ENCODE assay signal across 11 cellular contexts in genomic region chr3:194206375-194206774, GRCh38.
A peak's percentile ranks its signal among the peaks of the same experiment; 100 is the strongest.
DNase-seq lines count a peak whose midpoint lies in the region; ATAC-seq and TF ChIP-seq lines count a peak whose summit lies in the region.
"Had no signal": no experiment of that assay in that cellular context is flagged by ENCODE, and none has a peak within 500 bp of the region (broad histone marks: within the 10 kb centered on the region; RNA-seq: fewer than 3 reads in every experiment).

No MANE protein-coding gene starts in this region.

- no peak overlapping the region for H3K4me3 ChIP-seq in prostate gland

- H3K4me1 ChIP-seq in prostate gland (replicated peaks), result no peaks in the 10 kb centered on the region

- no peak for TF ChIP-seq CTCF in prostate gland (IDR thresholded peaks at IDR 0.05)

- no peak overlapping the region for H3K27ac ChIP-seq in prostate gland

- ATAC-seq in Right ventricle myocardium superior (ENCODE audit: poor library complexity), result peak; percentile 66
- ATAC-seq: activated naive CD8-positive, alpha-beta T cell treated with anti-CD3 and anti-CD28 coated beads, Interleukin-2, amount 50 U/mL, for 24 hours; Panc1 had no signal

- H3K27me3 ChIP-seq in prostate gland (replicated peaks; ENCODE audit: insufficient read depth), result no peaks in the 10 kb centered on the region

- WGBS in prostate gland, result 12% methylated on average over 10 of the region's 10 CpGs

- no peaks in the 10 kb centered on the region for H3K36me3 ChIP-seq in prostate gland

- DNase-seq in GM19238 (ENCODE audit: insufficient read length, low spot score) (peak; percentile 18), OCI-M1 (lab: John Stamatoyannopoulos, UW) (peak; percentile 53), Right ventricle myocardium superior (peak; percentile 55), prostate gland (ENCODE audit: low spot score) (peak; percentile 71), NCI-H1092 treated with DMSO at 0.1 percent for 48 hours (lab: John Stamatoyannopoulos, UW) (no peak), germinal center (ENCODE audit: low spot score) (no peak), NCI-H1105 treated with DMSO at 0.1 percent for 48 hours (lab: John Stamatoyannopoulos, UW) (no peak)
- no peak for DNase-seq in activated effector memory CD4-positive, alpha-beta T cell treated with Interleukin-2 at 50 U/mL for 16 hours
- DNase-seq: activated naive CD8-positive, alpha-beta T cell treated with anti-CD3 and anti-CD28 coated beads, Interleukin-2, amount 50 U/mL, for 24 hours; mesenchymal stem cell had no signal

- no peaks in the 10 kb centered on the region for H3K9me3 ChIP-seq in prostate gland

- intact Hi-C loops in Right ventricle myocardium superior (cut with DNase I) (no loop called here), prostate gland (cut with DNase I) (no loop called here)

- no peak for TF ChIP-seq POLR2A in prostate gland (IDR thresholded peaks at IDR 0.05)

Comparison
In these comparisons a context has a peak if more than half of its experiments do, and no peak if none do; other contexts are left out.
1. DNase-seq: peak in GM19238 (single experiment), OCI-M1 (single experiment), Right ventricle myocardium superior (single experiment) and prostate gland (single experiment); none in NCI-H1092 treated with DMSO at 0.1 percent for 48 hours (single experiment), activated effector memory CD4-positive, alpha-beta T cell treated with Interleukin-2 at 50 U/mL for 16 hours (single experiment), germinal center (single experiment) and NCI-H1105 treated with DMSO at 0.1 percent for 48 hours (single experiment).